In the genomic region with DNA sequence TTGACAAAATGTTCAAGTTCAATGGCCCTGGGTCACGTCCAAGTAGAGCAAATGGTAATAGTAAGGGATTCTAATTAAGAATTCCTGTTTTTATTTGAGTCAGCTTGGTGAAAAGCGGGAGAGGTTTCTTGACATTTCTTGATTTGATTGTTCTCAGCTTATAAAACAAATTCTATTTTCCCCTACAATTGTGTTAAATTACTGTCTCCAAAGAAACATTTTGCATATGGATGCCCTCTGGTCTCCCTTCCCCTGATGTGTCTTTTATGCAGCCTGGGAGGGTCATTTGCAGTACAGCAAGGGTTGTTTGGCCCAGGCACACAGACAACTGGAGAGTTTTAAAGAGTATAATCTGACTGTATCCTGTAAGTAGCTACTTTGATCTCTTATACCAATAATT, we compare ENCODE assay signal across 1 cellular context.
TF ChIP-seq lines count a peak whose summit lies in the region.

No MANE protein-coding gene starts in this region.

TF ChIP-seq in H1, 55 proteins besides CTCF, POLR2A, EP300 and RAD21:
- no peak for TF ChIP-seq SP4 (IDR thresholded peaks at IDR 0.05; ENCODE audit: low read length)
- TF ChIP-seq MAX (IDR thresholded peaks at IDR 0.05), result no peak
- no peak for TF ChIP-seq KDM4A (IDR thresholded peaks at IDR 0.05; ENCODE audit: low read depth, low read length, severe bottlenecking)
- TF ChIP-seq, protein P1, sequence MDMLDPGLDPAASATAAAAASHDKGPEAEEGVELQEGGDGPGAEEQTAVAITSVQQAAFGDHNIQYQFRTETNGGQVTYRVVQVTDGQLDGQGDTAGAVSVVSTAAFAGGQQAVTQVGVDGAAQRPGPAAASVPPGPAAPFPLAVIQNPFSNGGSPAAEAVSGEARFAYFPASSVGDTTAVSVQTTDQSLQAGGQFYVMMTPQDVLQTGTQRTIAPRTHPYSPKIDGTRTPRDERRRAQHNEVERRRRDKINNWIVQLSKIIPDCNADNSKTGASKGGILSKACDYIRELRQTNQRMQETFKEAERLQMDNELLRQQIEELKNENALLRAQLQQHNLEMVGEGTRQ (IDR thresholded peaks at IDR 0.05; ENCODE audit: low read length), result no peak
- TF ChIP-seq TAF7 (optimal IDR thresholded peaks at IDR 0.05; ENCODE audit: borderline replicate concordance, low read depth, low read length), result no peak
- no peak for TF ChIP-seq SAP30 (IDR thresholded peaks at IDR 0.05; ENCODE audit: insufficient read depth, insufficient replicate concordance, low read length)
- no peak for TF ChIP-seq TEAD4 (IDR thresholded peaks at IDR 0.05; ENCODE audit: low read depth, low read length)
- no peak for TF ChIP-seq TCF12 (IDR thresholded peaks at IDR 0.05; ENCODE audit: low read depth, low read length)
- TF ChIP-seq SP2 (IDR thresholded peaks at IDR 0.05; ENCODE audit: low read length), result no peak
- TF ChIP-seq ZNF274 (IDR thresholded peaks at IDR 0.05; ENCODE audit: borderline replicate concordance, extremely low read depth, low read length), result no peak
- TF ChIP-seq HDAC2 (IDR thresholded peaks at IDR 0.05; ENCODE audit: borderline replicate concordance in 1 of 2, low read depth in 2 of 2, low read length in 2 of 2), result no peak
- TF ChIP-seq EGR1 (IDR thresholded peaks at IDR 0.05; ENCODE audit: borderline replicate concordance, low read depth, low read length), result no peak
- TF ChIP-seq, protein P2, sequence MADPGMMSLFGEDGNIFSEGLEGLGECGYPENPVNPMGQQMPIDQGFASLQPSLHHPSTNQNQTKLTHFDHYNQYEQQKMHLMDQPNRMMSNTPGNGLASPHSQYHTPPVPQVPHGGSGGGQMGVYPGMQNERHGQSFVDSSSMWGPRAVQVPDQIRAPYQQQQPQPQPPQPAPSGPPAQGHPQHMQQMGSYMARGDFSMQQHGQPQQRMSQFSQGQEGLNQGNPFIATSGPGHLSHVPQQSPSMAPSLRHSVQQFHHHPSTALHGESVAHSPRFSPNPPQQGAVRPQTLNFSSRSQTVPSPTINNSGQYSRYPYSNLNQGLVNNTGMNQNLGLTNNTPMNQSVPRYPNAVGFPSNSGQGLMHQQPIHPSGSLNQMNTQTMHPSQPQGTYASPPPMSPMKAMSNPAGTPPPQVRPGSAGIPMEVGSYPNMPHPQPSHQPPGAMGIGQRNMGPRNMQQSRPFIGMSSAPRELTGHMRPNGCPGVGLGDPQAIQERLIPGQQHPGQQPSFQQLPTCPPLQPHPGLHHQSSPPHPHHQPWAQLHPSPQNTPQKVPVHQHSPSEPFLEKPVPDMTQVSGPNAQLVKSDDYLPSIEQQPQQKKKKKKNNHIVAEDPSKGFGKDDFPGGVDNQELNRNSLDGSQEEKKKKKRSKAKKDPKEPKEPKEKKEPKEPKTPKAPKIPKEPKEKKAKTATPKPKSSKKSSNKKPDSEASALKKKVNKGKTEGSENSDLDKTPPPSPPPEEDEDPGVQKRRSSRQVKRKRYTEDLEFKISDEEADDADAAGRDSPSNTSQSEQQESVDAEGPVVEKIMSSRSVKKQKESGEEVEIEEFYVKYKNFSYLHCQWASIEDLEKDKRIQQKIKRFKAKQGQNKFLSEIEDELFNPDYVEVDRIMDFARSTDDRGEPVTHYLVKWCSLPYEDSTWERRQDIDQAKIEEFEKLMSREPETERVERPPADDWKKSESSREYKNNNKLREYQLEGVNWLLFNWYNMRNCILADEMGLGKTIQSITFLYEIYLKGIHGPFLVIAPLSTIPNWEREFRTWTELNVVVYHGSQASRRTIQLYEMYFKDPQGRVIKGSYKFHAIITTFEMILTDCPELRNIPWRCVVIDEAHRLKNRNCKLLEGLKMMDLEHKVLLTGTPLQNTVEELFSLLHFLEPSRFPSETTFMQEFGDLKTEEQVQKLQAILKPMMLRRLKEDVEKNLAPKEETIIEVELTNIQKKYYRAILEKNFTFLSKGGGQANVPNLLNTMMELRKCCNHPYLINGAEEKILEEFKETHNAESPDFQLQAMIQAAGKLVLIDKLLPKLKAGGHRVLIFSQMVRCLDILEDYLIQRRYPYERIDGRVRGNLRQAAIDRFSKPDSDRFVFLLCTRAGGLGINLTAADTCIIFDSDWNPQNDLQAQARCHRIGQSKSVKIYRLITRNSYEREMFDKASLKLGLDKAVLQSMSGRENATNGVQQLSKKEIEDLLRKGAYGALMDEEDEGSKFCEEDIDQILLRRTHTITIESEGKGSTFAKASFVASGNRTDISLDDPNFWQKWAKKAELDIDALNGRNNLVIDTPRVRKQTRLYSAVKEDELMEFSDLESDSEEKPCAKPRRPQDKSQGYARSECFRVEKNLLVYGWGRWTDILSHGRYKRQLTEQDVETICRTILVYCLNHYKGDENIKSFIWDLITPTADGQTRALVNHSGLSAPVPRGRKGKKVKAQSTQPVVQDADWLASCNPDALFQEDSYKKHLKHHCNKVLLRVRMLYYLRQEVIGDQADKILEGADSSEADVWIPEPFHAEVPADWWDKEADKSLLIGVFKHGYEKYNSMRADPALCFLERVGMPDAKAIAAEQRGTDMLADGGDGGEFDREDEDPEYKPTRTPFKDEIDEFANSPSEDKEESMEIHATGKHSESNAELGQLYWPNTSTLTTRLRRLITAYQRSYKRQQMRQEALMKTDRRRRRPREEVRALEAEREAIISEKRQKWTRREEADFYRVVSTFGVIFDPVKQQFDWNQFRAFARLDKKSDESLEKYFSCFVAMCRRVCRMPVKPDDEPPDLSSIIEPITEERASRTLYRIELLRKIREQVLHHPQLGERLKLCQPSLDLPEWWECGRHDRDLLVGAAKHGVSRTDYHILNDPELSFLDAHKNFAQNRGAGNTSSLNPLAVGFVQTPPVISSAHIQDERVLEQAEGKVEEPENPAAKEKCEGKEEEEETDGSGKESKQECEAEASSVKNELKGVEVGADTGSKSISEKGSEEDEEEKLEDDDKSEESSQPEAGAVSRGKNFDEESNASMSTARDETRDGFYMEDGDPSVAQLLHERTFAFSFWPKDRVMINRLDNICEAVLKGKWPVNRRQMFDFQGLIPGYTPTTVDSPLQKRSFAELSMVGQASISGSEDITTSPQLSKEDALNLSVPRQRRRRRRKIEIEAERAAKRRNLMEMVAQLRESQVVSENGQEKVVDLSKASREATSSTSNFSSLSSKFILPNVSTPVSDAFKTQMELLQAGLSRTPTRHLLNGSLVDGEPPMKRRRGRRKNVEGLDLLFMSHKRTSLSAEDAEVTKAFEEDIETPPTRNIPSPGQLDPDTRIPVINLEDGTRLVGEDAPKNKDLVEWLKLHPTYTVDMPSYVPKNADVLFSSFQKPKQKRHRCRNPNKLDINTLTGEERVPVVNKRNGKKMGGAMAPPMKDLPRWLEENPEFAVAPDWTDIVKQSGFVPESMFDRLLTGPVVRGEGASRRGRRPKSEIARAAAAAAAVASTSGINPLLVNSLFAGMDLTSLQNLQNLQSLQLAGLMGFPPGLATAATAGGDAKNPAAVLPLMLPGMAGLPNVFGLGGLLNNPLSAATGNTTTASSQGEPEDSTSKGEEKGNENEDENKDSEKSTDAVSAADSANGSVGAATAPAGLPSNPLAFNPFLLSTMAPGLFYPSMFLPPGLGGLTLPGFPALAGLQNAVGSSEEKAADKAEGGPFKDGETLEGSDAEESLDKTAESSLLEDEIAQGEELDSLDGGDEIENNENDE (IDR thresholded peaks at IDR 0.05; ENCODE audit: insufficient replicate concordance, low read length), result no peak
- TF ChIP-seq ATF3 (IDR thresholded peaks at IDR 0.05; ENCODE audit: insufficient read depth, low read depth, low read length), result no peak
- TF ChIP-seq BRCA1 (IDR thresholded peaks at IDR 0.05; ENCODE audit: low read depth, low read length), result no peak
- TF ChIP-seq EZH2 (IDR thresholded peaks at IDR 0.05; ENCODE audit: low read depth, low read length, severe bottlenecking), result no peak
- TF ChIP-seq RFX5 (IDR thresholded peaks at IDR 0.05; ENCODE audit: borderline replicate concordance, low read depth, low read length), result no peak
- no peak for TF ChIP-seq CEBPB (IDR thresholded peaks at IDR 0.05; ENCODE audit: low read depth, low read length)
